8 cellular contexts compared by ENCODE assay signal in the genomic region with DNA sequence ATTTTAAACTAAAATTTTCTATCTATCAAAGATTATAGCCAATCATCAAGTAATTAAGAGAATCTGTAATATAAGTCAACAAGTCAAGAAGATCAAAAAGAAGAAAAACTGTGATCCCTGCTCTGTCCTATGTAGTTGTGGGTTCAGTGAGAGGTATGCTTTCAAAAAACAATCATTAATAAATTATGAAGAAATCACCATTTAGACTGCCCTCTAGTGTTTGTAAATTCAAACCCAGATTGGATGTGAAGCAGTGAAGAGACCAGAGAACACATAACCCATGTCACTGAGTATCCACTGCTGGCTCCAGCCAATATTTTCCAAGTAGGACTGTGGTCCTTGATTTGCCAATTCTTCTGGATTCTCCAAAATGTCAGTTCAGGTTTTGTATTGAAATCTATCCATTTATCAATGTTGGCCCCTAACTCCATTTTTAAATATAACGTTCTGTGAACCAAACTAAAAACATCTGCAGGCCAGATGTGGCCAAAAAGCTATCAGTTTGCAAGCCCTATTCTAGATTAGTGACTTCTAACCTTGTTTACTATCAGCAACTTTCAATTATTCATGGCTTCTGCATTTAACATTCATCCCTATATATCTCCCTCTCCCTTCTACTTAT.
A peak's percentile ranks its signal among the peaks of the same experiment; 100 is the strongest.
DNase-seq lines count a peak whose midpoint lies in the region; ATAC-seq and TF ChIP-seq lines count a peak whose summit lies in the region.

No MANE protein-coding gene starts in this region.

- H3K9ac ChIP-seq in mesendoderm (ENCODE audit: low read length) (no peak overlapping the region), neuronal stem cell (ENCODE audit: low read depth, low read length, poor library complexity) (no peak overlapping the region)

- H4K8ac ChIP-seq in mesendoderm (ENCODE audit: low read depth, low read length) (no peak overlapping the region), neuronal stem cell (ENCODE audit: low read depth, low read length) (no peak overlapping the region)

- no peaks in the 10 kb centered on the region for H3K27me3 ChIP-seq in mesendoderm (ENCODE audit: insufficient read depth, low read length, poor library complexity)
- no peaks in the 10 kb centered on the region for H3K27me3 ChIP-seq in neuronal stem cell (ENCODE audit: control insufficient read depth in 3 of 3, insufficient read depth in 3 of 3, low read depth in 1 of 3, low read length in 3 of 3)
- no peaks in the 10 kb centered on the region for H3K27me3 ChIP-seq in esophagus squamous epithelium

- H2BK5ac ChIP-seq in mesendoderm (ENCODE audit: low read length) (no peak overlapping the region), neuronal stem cell (ENCODE audit: low read length) (no peak overlapping the region)

- WGBS in mesendoderm (ENCODE audit: extremely low coverage, insufficient coverage, low lambda C conversion rate) = no CpG with 5 or more reads among the region's 1 CpG
- no CpG with 5 or more reads among the region's 1 CpG for whole genome bisulfite sequencing in neuronal stem cell (ENCODE audit: extremely low coverage in 2 of 2, insufficient read length in 2 of 2, insufficient replicate concordance in 1 of 2), 2 donors
- WGBS in esophagus squamous epithelium, 2 donors = 0 to 47% methylated on average over 1 of the region's 1 CpG

- no peak overlapping the region for H2AK5ac ChIP-seq in mesendoderm (ENCODE audit: low read length)
- no peak overlapping the region for H2AK5ac ChIP-seq in neuronal stem cell (ENCODE audit: low read depth, low read length)

- no peak overlapping the region for H2BK12ac ChIP-seq in neuronal stem cell (ENCODE audit: low read length)

- H2BK15ac ChIP-seq in mesendoderm (replicated peaks; ENCODE audit: low read depth) = no peak overlapping the region
- no peak overlapping the region for H2BK15ac ChIP-seq in neuronal stem cell (ENCODE audit: low read length)

- TF ChIP-seq CTCF in cardiac fibroblast (IDR thresholded peaks at IDR 0.05; ENCODE audit: low read depth, low read length) = peak; percentile 43
- peak in 3 of 6 experiments; percentile 16 to 55 (median 39) for TF ChIP-seq CTCF in esophagus squamous epithelium (IDR thresholded peaks at IDR 0.05)

- no peak overlapping the region for H3K14ac ChIP-seq in neuronal stem cell (ENCODE audit: low read length)

- intact Hi-C loops in esophagus squamous epithelium (cut with DNase I) = no loop called here

- H3K4me2 ChIP-seq in mesendoderm (ENCODE audit: low read length) (no peak overlapping the region), neuronal stem cell (ENCODE audit: insufficient read depth, low read length, poor library complexity, severe bottlenecking) (no peak overlapping the region)

- TF ChIP-seq POLR2A in esophagus squamous epithelium (IDR thresholded peaks at IDR 0.05) = no peak

- no peak overlapping the region for H3K56ac ChIP-seq in mesendoderm (ENCODE audit: low read length)

- H2BK120ac ChIP-seq in mesendoderm (ENCODE audit: low read depth, low read length) (no peak overlapping the region), neuronal stem cell (ENCODE audit: low read depth, low read length) (no peak overlapping the region)

- H4K5ac ChIP-seq in mesendoderm (ENCODE audit: low read length) = no peak overlapping the region

- H3K18ac ChIP-seq in mesendoderm (ENCODE audit: low read length) (no peak overlapping the region), neuronal stem cell (ENCODE audit: low read length) (no peak overlapping the region)

- no peaks in the 10 kb centered on the region for H3K79me1 ChIP-seq in mesendoderm (ENCODE audit: low read length)
- no peaks in the 10 kb centered on the region for H3K79me1 ChIP-seq in neuronal stem cell (ENCODE audit: low read depth, low read length)

- H3K79me2 ChIP-seq in mesendoderm (ENCODE audit: control insufficient read depth, insufficient read depth, low read length) = no peaks in the 10 kb centered on the region

- H3K9me3 ChIP-seq in neuronal stem cell (replicated peaks in 1 of 2; ENCODE audit: control insufficient read depth in 2 of 2, insufficient read depth in 1 of 2, low read depth in 1 of 2, low read length in 2 of 2) (no peaks in the 10 kb centered on the region), esophagus squamous epithelium (no peaks in the 10 kb centered on the region)

- peak; percentile 25 for DNase-seq in DMS53 treated with DMSO at 0.1 percent for 48 hours (lab: John Stamatoyannopoulos, UW; ENCODE audit: unreplicated experiment)
- DNase-seq in NCI-H1105 (lab: John Stamatoyannopoulos, UW) = peak; percentile 3
- DNase-seq in cardiac fibroblast (ENCODE audit: low read depth in 2 of 2) = peak; percentile 56 to 58
- peak; percentile 30 for DNase-seq in mesendoderm
- DNase-seq in DMS79 treated with DMSO at 0.1 percent for 48 hours (lab: John Stamatoyannopoulos, UW) = no peak
- no peak for DNase-seq in neuronal stem cell (ENCODE audit: low spot score)
- DNase-seq in esophagus squamous epithelium (lab: John Stamatoyannopoulos, UW) = no peak

- H4K91ac ChIP-seq in neuronal stem cell (ENCODE audit: low read depth, low read length, poor library complexity) = no peak overlapping the region

- no peaks in the 10 kb centered on the region for H3K36me3 ChIP-seq in mesendoderm (ENCODE audit: control insufficient read depth, insufficient read depth, low read length)
- no peaks in the 10 kb centered on the region for H3K36me3 ChIP-seq in neuronal stem cell (replicated peaks in 1 of 2; ENCODE audit: control insufficient read depth in 2 of 2, insufficient read depth in 2 of 2, low read length in 2 of 2)
- H3K36me3 ChIP-seq in esophagus squamous epithelium = no peaks in the 10 kb centered on the region

- H3K4me3 ChIP-seq in cardiac fibroblast (replicated peaks in 1 of 2; ENCODE audit: low read depth in 2 of 2, low read length in 2 of 2) (no peak overlapping the region), mesendoderm (ENCODE audit: low read length) (no peak overlapping the region), neuronal stem cell (ENCODE audit: low read length in 2 of 2) (no peak overlapping the region), esophagus squamous epithelium (no peak overlapping the region)

- H3K27ac ChIP-seq in mesendoderm (ENCODE audit: low read depth, low read length) (no peak overlapping the region), neuronal stem cell (replicated peaks; ENCODE audit: low read length) (no peak overlapping the region), esophagus squamous epithelium (no peak overlapping the region)

- no peak overlapping the region for H3K4ac ChIP-seq in mesendoderm (ENCODE audit: low read depth, low read length)
- no peak overlapping the region for H3K4ac ChIP-seq in neuronal stem cell (ENCODE audit: low read length)

- no peak for ATAC-seq in GM21423 (IDR thresholded peaks at IDR 0.05; ENCODE audit: unreplicated experiment)

- peaks cover 2% of the 10 kb centered on the region for H3K4me1 ChIP-seq in mesendoderm (ENCODE audit: control insufficient read depth, low read depth, low read length)
- H3K4me1 ChIP-seq in neuronal stem cell (ENCODE audit: control insufficient read depth in 2 of 2, insufficient read depth in 1 of 2, low read depth in 1 of 2, low read length in 2 of 2) = peaks cover under 1 to 2% of the 10 kb centered on the region in 2 donors
- H3K4me1 ChIP-seq in esophagus squamous epithelium = peaks cover 0 to 9% (median 0%) of the 10 kb centered on the region in 3 donors

- H2AFZ ChIP-seq in neuronal stem cell (ENCODE audit: low read length) = no peak overlapping the region

- no peak overlapping the region for H3K23ac ChIP-seq in mesendoderm (ENCODE audit: low read length)
- H3K23ac ChIP-seq in neuronal stem cell (ENCODE audit: low read depth, low read length, poor library complexity) = no peak overlapping the region

Comparison
In these comparisons a context has a peak if more than half of its experiments do, and no peak if none do; other contexts are left out.
1. DNase-seq: peak in DMS53 treated with DMSO at 0.1 percent for 48 hours (single experiment), NCI-H1105 (single experiment), cardiac fibroblast (2 of 2) and mesendoderm (single experiment); none in DMS79 treated with DMSO at 0.1 percent for 48 hours (single experiment), neuronal stem cell (single experiment) and esophagus squamous epithelium (single experiment).